ENCODE assay signal across 8 cellular contexts in the genomic region with DNA sequence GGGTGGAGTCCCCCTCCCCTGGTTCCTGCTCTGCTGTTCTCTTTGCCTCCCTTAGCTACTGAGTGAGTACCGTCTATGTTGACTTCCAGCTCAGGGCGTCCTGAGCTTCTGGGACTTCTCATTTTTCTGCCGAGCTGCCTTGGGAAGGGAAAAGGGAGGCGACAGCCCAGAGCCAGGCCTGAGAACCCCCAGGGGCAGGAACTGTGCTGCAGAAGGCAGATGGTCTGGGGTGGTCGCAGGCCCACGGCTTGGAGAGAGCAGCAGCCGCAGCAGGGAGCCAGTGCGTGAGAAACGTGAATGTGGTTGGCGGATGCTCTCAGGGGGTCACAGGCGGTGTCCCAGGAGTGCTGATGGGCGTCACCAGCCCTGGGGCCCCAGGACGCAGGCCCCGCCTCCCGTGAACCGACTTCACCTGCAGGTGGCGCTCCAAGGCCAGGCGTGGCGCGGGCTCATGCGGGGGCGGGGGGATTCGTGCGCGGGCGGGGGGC. TPM values are rescaled to one million over a fixed set of nuclear protein-coding genes. Genes with fewer than 3 reads are reported as not detected.
DNase-seq lines count a peak whose midpoint lies in the region; ATAC-seq, FAIRE-seq and TF ChIP-seq lines count a peak whose summit lies in the region.

No MANE protein-coding gene starts in this region.

- H3K4me3 ChIP-seq in fibroblast of lung (replicated peaks in 1 of 4; ENCODE audit: control extremely low read depth in 1 of 4, insufficient read depth in 1 of 4, low read depth in 3 of 4, low read length in 4 of 4) (no peak overlapping the region), ovary (no peak overlapping the region)

- H3K27ac ChIP-seq in fibroblast of lung (ENCODE audit: insufficient read depth, low read length) (no peak overlapping the region), ovary (peak overlapping the region; percentile 37 to 64)

- POLR2A ChIA-PET in HEK293T (lab: Yijun Ruan, JAX), result no interaction called here

- in situ Hi-C loops in Caki2 (cut with HindIII; ENCODE audit: low pct_unique_long_range_greater_than_20kb, low sequenced_read_pairs), result no loop called here

- H3K4me1 ChIP-seq in fibroblast of lung (ENCODE audit: control insufficient read depth, extremely low read depth, insufficient read depth, low read length) (no peaks in the 10 kb centered on the region), ovary (ENCODE audit: insufficient read depth) (peaks cover 13% of the 10 kb centered on the region)

- H4K20me1 ChIP-seq in fibroblast of lung (ENCODE audit: control insufficient read depth, extremely low read depth, insufficient read depth, low read length), result no peaks in the 10 kb centered on the region

- TF ChIP-seq POLR2A in ovary (IDR thresholded peaks at IDR 0.05), result no peak

- no peaks in the 10 kb centered on the region for H3K79me2 ChIP-seq in fibroblast of lung (ENCODE audit: control insufficient read depth, insufficient read depth, low read length)

- CTCF ChIA-PET in HEK293T (lab: Yijun Ruan, JAX), result interaction anchor here (0.7 kb wide), 2 partner anchors 12 to 130 kb away, joined by 3 read pairs; no protein-coding TSS in a partner anchor

- no peak overlapping the region for H3K4me2 ChIP-seq in fibroblast of lung (ENCODE audit: extremely low read depth, insufficient read depth, low read length)

- H3K27me3 ChIP-seq in fibroblast of lung (ENCODE audit: control insufficient read depth, insufficient read depth, low read length) (no peaks in the 10 kb centered on the region), ovary (no peaks in the 10 kb centered on the region)

- H2AFZ ChIP-seq in fibroblast of lung (ENCODE audit: low read length), result no peak overlapping the region

- no peak for ATAC-seq in HG03457 (IDR thresholded peaks at IDR 0.05; ENCODE audit: unreplicated experiment)

- FAIRE-seq in urothelium cell line (lab: Jason Lieb, UNC), result no peak

- DNase-seq in Caki2 (ENCODE audit: low read depth), result peak; percentile 37
- DNase-seq in HEK293T (ENCODE audit: extremely low spot score), result peak; percentile 97
- DNase-seq in NOMO-1 treated with dmso at 0.1 percent for 144 hours (lab: John Stamatoyannopoulos, UW; ENCODE audit: unreplicated experiment), result peak; percentile 59
- peak; percentile 66 for DNase-seq in activated T-cell treated with anti-CD3 and anti-CD28 coated beads for 48 hours (ENCODE audit: low read depth)
- DNase-seq in fibroblast of lung (ENCODE audit: low read depth in 2 of 2), result peak; percentile 21 to 43
- peak; percentile 79 to 90 (median 88) for DNase-seq in ovary
- DNase-seq in urothelium cell line (ENCODE audit: low spot score), result peak; percentile 53

- H3K9me3 ChIP-seq in fibroblast of lung (ENCODE audit: control insufficient read depth, insufficient read depth, low read depth, low read length) (no peaks in the 10 kb centered on the region), ovary (no peaks in the 10 kb centered on the region)

- H3K36me3 ChIP-seq in fibroblast of lung (ENCODE audit: control insufficient read depth, insufficient read depth, low read length) (no peaks in the 10 kb centered on the region), ovary (no peaks in the 10 kb centered on the region)

- no peak overlapping the region for H3K9ac ChIP-seq in fibroblast of lung (ENCODE audit: insufficient read depth, low read length)

- intact Hi-C loops in ovary (cut with DNase I), result loop anchor here (2.0 to 10.0 kb wide), 5 partner anchors 63 to 257 kb away; no protein-coding TSS in a partner anchor

- 2 to 5% (median 3%) methylated on average over 21 to 26 of the region's 26 CpGs for WGBS in ovary, 3 donors

- TF ChIP-seq CTCF in fibroblast of lung (conservative IDR thresholded peaks at IDR 0.05 in 1 of 2, IDR thresholded peaks at IDR 0.05 in 1 of 2; ENCODE audit: low read depth in 1 of 2, low read length in 2 of 2) (peak; percentile 46 to 52), ovary (IDR thresholded peaks at IDR 0.05) (peak; percentile 47 to 82 (median 65))

- TF ChIP-seq EP300 in ovary (IDR thresholded peaks at IDR 0.05), result no peak

TF ChIP-seq in HEK293T, 16 proteins besides CTCF, POLR2A, EP300 and RAD21:
- TF ChIP-seq FOXM1 (IDR thresholded peaks at IDR 0.05; ENCODE audit: borderline replicate concordance) (peak; percentile 28; the same call in 1 of the 2 replicates), TARDBP (IDR thresholded peaks at IDR 0.05) (no peak)
TF ChIP-seq in HEK293T: peak in this region for 1.

RNA-seq across cellular contexts. Expression of a gene that starts 9.2 kb away (rescaled TPM):
- 5.2 and 14.8 TPM in 2 replicates for total RNA-seq in Caki2 (2014; rRNA removed; shearing (Covaris generic); ENCODE audit: low replicate concordance)
- total RNA-seq in fibroblast of lung (14.1 and 15.9 TPM in 2 replicates), ovary (10 to 100 TPM in 6 of 7 donors, 1 to 10 TPM in 1; 7.3 to 26.0 (median 17.6) TPM)
- polyA plus RNA-seq in fibroblast of lung (1.5 and 1.6 TPM in 2 replicates), ovary (1 to 10 TPM; 1.1 to 8.5 TPM)
- 3.3 and 4.4 TPM in 2 replicates for polyA plus RNA-seq in fibroblast of lung (2012)
- 1.7 and 1.9 TPM in 2 replicates for polyA minus RNA-seq in fibroblast of lung (ENCODE audit: low replicate concordance)

RNA-seq across cellular contexts. Expression of a gene that starts 55.8 kb away (rescaled TPM):
- 12.7 and 13.6 TPM in 2 replicates for total RNA-seq in Caki2 (2014; rRNA removed; shearing (Covaris generic); ENCODE audit: low replicate concordance)
- total RNA-seq in fibroblast of lung (11.7 and 13.1 TPM in 2 replicates), ovary (10 to 100 TPM in 3 of 7 donors, 1 to 10 TPM in 4; 7.4 to 12.3 (median 9.3) TPM)
- polyA plus RNA-seq in fibroblast of lung (3.5 and 4.1 TPM in 2 replicates), ovary (1 to 10 TPM; 7.6 to 9.6 TPM)
- polyA plus RNA-seq in fibroblast of lung (2012), result 3.6 and 5.5 TPM in 2 replicates
- polyA minus RNA-seq in fibroblast of lung (ENCODE audit: low replicate concordance), result 2.9 and 5.4 TPM in 2 replicates

Comparison
In these comparisons a context has a peak if more than half of its experiments do, and no peak if none do; other contexts are left out.
1. DNase-seq: peak in every context shown above with its lines; median percentile 97 in HEK293T; 88 in ovary; 66 in activated T-cell treated with anti-CD3 and anti-CD28 coated beads for 48 hours; 59 in NOMO-1 treated with dmso at 0.1 percent for 144 hours; 53 in urothelium cell line; 37 in Caki2; 32 in fibroblast of lung.